ENCODE assay signal across 8 cellular contexts in the genomic region with DNA sequence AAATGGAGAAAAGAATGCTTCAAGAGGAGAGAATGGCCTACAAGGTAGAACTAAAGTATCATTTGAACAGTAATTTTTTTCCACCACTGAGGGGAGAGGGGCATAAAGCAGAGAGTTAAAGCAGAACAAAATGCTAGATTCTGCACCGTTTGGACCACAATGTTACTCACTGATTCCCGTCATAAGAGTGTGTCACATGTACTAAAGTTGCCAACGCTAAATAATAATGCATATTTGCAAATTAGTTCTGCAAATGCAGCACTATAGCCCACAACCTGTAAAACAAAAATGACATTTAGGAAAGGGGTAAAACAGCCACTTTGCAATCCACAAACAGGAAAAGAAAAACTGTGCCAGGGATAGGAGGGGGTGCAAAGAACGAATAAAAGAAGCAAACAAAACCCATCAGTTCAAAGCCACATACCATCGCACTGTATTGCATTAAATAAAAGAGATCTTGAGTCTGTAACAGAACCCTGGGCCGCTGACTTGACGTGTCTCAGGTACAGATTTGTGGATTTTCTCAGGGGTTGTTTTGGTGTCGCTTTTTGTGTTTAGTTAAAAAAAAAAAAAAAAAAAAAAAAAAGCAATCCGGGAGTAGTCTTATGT. TPM values are rescaled to one million over a fixed set of nuclear protein-coding genes. Genes with fewer than 3 reads are reported as not detected.
DNase-seq lines count a peak whose midpoint lies in the region; ATAC-seq and TF ChIP-seq lines count a peak whose summit lies in the region.

No MANE protein-coding gene starts in this region.

- peak overlapping the region; percentile 94 for H3K4me2 ChIP-seq in PC-9

- POLR2A ChIA-PET in PC-9 (lab: Charles Lee; ENCODE audit: unreplicated experiment): no interaction called here

- peak overlapping the region; percentile 91 for H3K27ac ChIP-seq in PC-9
- peak overlapping the region; percentile 98 to 99 for H3K27ac ChIP-seq in prostate gland

- H3K4me3 ChIP-seq in H7 (ENCODE audit: insufficient read depth, low read depth, low read length) (peak overlapping the region; percentile 74), PC-9 (peak overlapping the region; percentile 73), epithelial cell of proximal tubule (ENCODE audit: low read depth, low read length) (peak overlapping the region; percentile 63), prostate gland (peak overlapping the region; percentile 59 to 67)

- in situ Hi-C loops in GM13976 (cut with MboI; ENCODE audit: low sequenced_read_pairs, unreplicated experiment): no loop called here

- H3K4me1 ChIP-seq in PC-9 (replicated peaks; ENCODE audit: insufficient read depth): peaks cover 53% of the 10 kb centered on the region
- H3K4me1 ChIP-seq in prostate gland (replicated peaks): peaks cover under 1% of the 10 kb centered on the region

- H3K9me3 ChIP-seq in PC-9 (ENCODE audit: insufficient read depth, low read depth): no peaks in the 10 kb centered on the region
- no peaks in the 10 kb centered on the region for H3K9me3 ChIP-seq in prostate gland

- BruUV-seq in PC-9 (replicated peaks; lab: Mats Ljungman, UMichigan): no TSS peak

- H3K27me3 ChIP-seq in H7 (ENCODE audit: control insufficient read depth, insufficient read depth, low read length) (peaks cover 45% of the 10 kb centered on the region), PC-9 (ENCODE audit: insufficient read depth, low read depth) (no peaks in the 10 kb centered on the region), prostate gland (replicated peaks; ENCODE audit: insufficient read depth) (no peaks in the 10 kb centered on the region)

- no peak for TF ChIP-seq POLR2A in prostate gland (IDR thresholded peaks at IDR 0.05)

- DNase-seq in H7: no peak
- DNase-seq in PC-9: no peak
- DNase-seq in epithelial cell of proximal tubule (ENCODE audit: low read depth): no peak
- DNase-seq in prostate gland (ENCODE audit: low spot score): no peak
- no peak for DNase-seq in left lobe of liver (ENCODE audit: low spot score)
- DNase-seq in GM13976 (ENCODE audit: low spot score): no peak
- no peak for DNase-seq in activated CD8-positive, alpha-beta memory T cell treated with anti-CD3 and anti-CD28 coated beads, Interleukin-2, amount 50 U/mL, for 48 hours

- no peak for TF ChIP-seq CTCF in PC-9 (conservative IDR thresholded peaks at IDR 0.05)
- TF ChIP-seq CTCF in epithelial cell of proximal tubule (conservative IDR thresholded peaks at IDR 0.05; ENCODE audit: low read depth, low read length): no peak
- TF ChIP-seq CTCF in prostate gland (IDR thresholded peaks at IDR 0.05): no peak
- TF ChIP-seq CTCF in GM13976 (IDR thresholded peaks at IDR 0.05; ENCODE audit: borderline replicate concordance, control extremely low read depth, extremely low read depth, insufficient read depth, missing control alignments): no peak

- H3K36me3 ChIP-seq in H7 (replicated peaks; ENCODE audit: control insufficient read depth, insufficient read depth, low read length) (no peaks in the 10 kb centered on the region), PC-9 (ENCODE audit: low read depth) (no peaks in the 10 kb centered on the region), prostate gland (no peaks in the 10 kb centered on the region)

- H2AFZ ChIP-seq in PC-9: peak overlapping the region; percentile 80; the same call in 1 of the 2 replicates

- ATAC-seq in left lobe of liver (no peak), GM18907 (IDR thresholded peaks at IDR 0.05; ENCODE audit: unreplicated experiment) (no peak)

- no peaks in the 10 kb centered on the region for H4K20me1 ChIP-seq in PC-9 (ENCODE audit: insufficient read depth)

- peaks cover 23% of the 10 kb centered on the region for H3F3A ChIP-seq in PC-9 (ENCODE audit: insufficient read depth, low read depth)

- 9% methylated on average over 9 of the region's 9 CpGs for WGBS in prostate gland

- no peaks in the 10 kb centered on the region for H3K9me2 ChIP-seq in PC-9 (ENCODE audit: insufficient read depth)

- CTCF ChIA-PET in PC-9 (lab: Charles Lee): interaction anchor here (0.7 kb wide), 1 partner anchor 989 kb away, joined by 4 read pairs; no protein-coding TSS in a partner anchor

- H3K79me2 ChIP-seq in PC-9 (ENCODE audit: low read depth): peaks cover 8% of the 10 kb centered on the region; the same call in 1 of the 2 replicates

- intact Hi-C loops in PC-9 (cut with micrococcal nuclease; ENCODE audit: unreplicated experiment) (loop anchor here (1.0 to 10.0 kb wide), 2 partner anchors 7 to 103 kb away; partner anchors contain the start of gene NFIB), prostate gland (cut with DNase I) (loop anchor here (2.0 to 5.0 kb wide), 2 partner anchors 27 to 1044 kb away; partner anchors contain the start of gene MPDZ)

RNA-seq across cellular contexts. Expression of gene NFIB, which starts 7.7 kb away (rescaled TPM):
- 3.7 and 5.0 TPM in 2 replicates for total RNA-seq in H7 (2014; rRNA removed; shearing (Covaris generic))
- total RNA-seq in PC-9 (2021) (29.0 and 35.1 TPM in 2 replicates), epithelial cell of proximal tubule (2.4 and 5.0 TPM in 2 replicates), prostate gland (100 to 1,000 TPM; 131 to 165 TPM), left lobe of liver (38.4 TPM)
